ENCODE assay signal across 9 cellular contexts in genomic region chr19:49594157-49595005, GRCh38. TPM values are rescaled to one million over a fixed set of nuclear protein-coding genes. Genes with fewer than 3 reads are reported as not detected.
DNase-seq lines count a peak whose midpoint lies in the region; ATAC-seq and FAIRE-seq lines count a peak whose summit lies in the region.
"Had no signal": no experiment of that assay in that cellular context is flagged by ENCODE, and none has a peak within 500 bp of the region (broad histone marks: within the 10 kb centered on the region; RNA-seq: fewer than 3 reads in every experiment).

No MANE protein-coding gene starts in this region.

- H3K9me3 Mint-ChIP-seq in T-cell: no peaks in the 10 kb centered on the region

- H3K4me1 ChIP-seq in esophagus (ENCODE audit: control insufficient read depth in 2 of 2, insufficient read depth in 2 of 2, low read length in 1 of 2) (peaks cover 3% of the 10 kb centered on the region in 2 donors), small intestine (ENCODE audit: control insufficient read depth in 2 of 2, insufficient read depth in 1 of 2, low read depth in 1 of 2, low read length in 1 of 2) (peaks cover 0 to 8% of the 10 kb centered on the region in 2 donors)

- CTCF ChIA-PET in T-cell (lab: Charles Lee): no interaction called here

- peak overlapping the region; percentile 63 to 82 for H3K27ac ChIP-seq in esophagus (ENCODE audit: low read depth in 2 of 2, low read length in 1 of 2)
- peak overlapping the region; percentile 67 to 79 for H3K27ac ChIP-seq in small intestine (ENCODE audit: low read depth in 1 of 2, low read length in 1 of 2)

- no peaks in the 10 kb centered on the region for H3K27me3 Mint-ChIP-seq in T-cell

- peak overlapping the region; percentile 84 to 87 for H3K27ac Mint-ChIP-seq in T-cell

- POLR2A ChIA-PET in T-cell (lab: Charles Lee): interaction anchor here in 1 of 2 donors (0.6 kb wide), 1 partner anchor 56 kb away, joined by 4 read pairs; no protein-coding TSS in a partner anchor

- DNase-seq in H7 (peak; percentile 46), T-cell (no peak), small intestine (no peak), HK-2 (ENCODE audit: unreplicated experiment) (no peak), NCI-H128 (lab: John Stamatoyannopoulos, UW; ENCODE audit: unreplicated experiment) (no peak), kidney glomerular epithelial cell (lab: John Stamatoyannopoulos, UW) (no peak)
- DNase-seq in stimulated activated CD4-positive, alpha-beta T cell treated with anti-CD3 and anti-CD28 coated beads, Interleukin-2, amount 100 ng/mL, for 24 hours: no peak
- DNase-seq: activated CD4-positive, alpha-beta T cell treated with anti-CD3 and anti-CD28 coated beads, Interleukin-2, amount 50 U/mL, for 4 hours had no signal

- H3K36me3 Mint-ChIP-seq in T-cell: peaks cover 17% of the 10 kb centered on the region

- no peak for ATAC-seq in T-cell (replicated peaks in 1 of 4)

- H3K4me3 Mint-ChIP-seq in T-cell: peak overlapping the region; percentile 88 to 94 (median 91)

- peaks cover 21 to 34% (median 34%) of the 10 kb centered on the region in 3 donors for H3K4me1 Mint-ChIP-seq in T-cell

- H3K9me3 ChIP-seq in esophagus (ENCODE audit: control insufficient read depth in 2 of 2, insufficient read depth in 1 of 2, low read depth in 1 of 2, low read length in 1 of 2): no peaks in the 10 kb centered on the region
- no peaks in the 10 kb centered on the region for H3K9me3 ChIP-seq in small intestine (ENCODE audit: control insufficient read depth, low read depth)

- no peaks in the 10 kb centered on the region for H3K27me3 ChIP-seq in H7 (ENCODE audit: control insufficient read depth, insufficient read depth, low read length)
- no peaks in the 10 kb centered on the region for H3K27me3 ChIP-seq in esophagus (ENCODE audit: control insufficient read depth in 1 of 2, insufficient read depth in 2 of 2, low read length in 2 of 2)
- no peaks in the 10 kb centered on the region for H3K27me3 ChIP-seq in small intestine (ENCODE audit: control insufficient read depth in 2 of 2, insufficient read depth in 2 of 2, low read length in 2 of 2)

- 90% methylated on average over 34 to 36 of the region's 36 CpGs for WGBS in esophagus, 2 donors
- 91 to 93% (median 92%) methylated on average over 35 to 36 of the region's 36 CpGs for WGBS in small intestine, 3 donors

- peaks cover 19% of the 10 kb centered on the region for H3K36me3 ChIP-seq in H7 (replicated peaks; ENCODE audit: control insufficient read depth, insufficient read depth, low read length)
- peaks cover 0 to 29% of the 10 kb centered on the region in 2 donors for H3K36me3 ChIP-seq in esophagus (ENCODE audit: control insufficient read depth in 2 of 2, insufficient read depth in 2 of 2, low read length in 1 of 2)
- H3K36me3 ChIP-seq in small intestine (ENCODE audit: control insufficient read depth in 2 of 2, insufficient read depth in 2 of 2, low read length in 2 of 2): peaks cover 0 to 12% of the 10 kb centered on the region in 2 donors

- H3K4me3 ChIP-seq in H7 (ENCODE audit: insufficient read depth, low read depth, low read length) (no peak overlapping the region), esophagus (ENCODE audit: low read depth in 1 of 2, low read length in 2 of 2) (no peak overlapping the region), small intestine (ENCODE audit: low read depth in 1 of 2, low read length in 2 of 2) (no peak overlapping the region)

- FAIRE-seq in small intestine (lab: Jason Lieb, UNC): no peak

RNA-seq across cellular contexts. Expression of gene PRR12, which starts 3.4 kb away (rescaled TPM):
- 8.2 and 10.8 TPM in 2 replicates for total RNA-seq in H7 (2014; rRNA removed; shearing (Covaris generic))
- total RNA-seq in T-cell: 10 to 100 TPM; 50.8 to 81.7 (median 78.8) TPM
- polyA plus RNA-seq in esophagus (10 to 100 TPM in 1 of 2 donors, 1 to 10 TPM in 1; 4.8 to 11.2 TPM), small intestine (10 to 100 TPM in 1 of 3 donors, 1 to 10 TPM in 2; 2.4 to 11.4 (median 4.5) TPM)

RNA-seq across cellular contexts. Expression of gene PRRG2, which starts 13.3 kb away (rescaled TPM):
- 0.55 and 1.2 TPM in 2 replicates for total RNA-seq in H7 (2014; rRNA removed; shearing (Covaris generic))
- total RNA-seq in T-cell: 1 to 10 TPM in 3 of 5 donors, under 1 TPM in 2; 0.37 to 1.7 (median 1.2) TPM
- polyA plus RNA-seq in esophagus (10 to 100 TPM; 10.1 to 12.7 TPM), small intestine (10 to 100 TPM; 14.2 to 23.7 (median 21.3) TPM)

RNA-seq across cellular contexts. Expression of gene NOSIP, which starts 14.0 kb away (rescaled TPM):
- total RNA-seq in H7 (2014; rRNA removed; shearing (Covaris generic)): 102 and 142 TPM in 2 replicates
- 100 to 1,000 TPM; 152 to 297 (median 176) TPM for total RNA-seq in T-cell
- polyA plus RNA-seq in esophagus (10 to 100 TPM; 57.9 to 61.8 TPM), small intestine (100 to 1,000 TPM; 102 to 181 (median 167) TPM)

RNA-seq across cellular contexts. Expression of gene RRAS, which starts 45.6 kb away (rescaled TPM):
- 13.3 and 20.1 TPM in 2 replicates for total RNA-seq in H7 (2014; rRNA removed; shearing (Covaris generic))
- 10 to 100 TPM in 3 of 5 donors, 1 to 10 TPM in 2; 8.5 to 15.4 (median 13.0) TPM for total RNA-seq in T-cell
- 10 to 100 TPM; 45.1 to 46.0 TPM for polyA plus RNA-seq in esophagus
- polyA plus RNA-seq in small intestine: 100 to 1,000 TPM in 2 of 3 donors, 10 to 100 TPM in 1; 66.4 to 105 (median 105) TPM

RNA-seq across cellular contexts. Expression of gene SCAF1, which starts 47.6 kb away (rescaled TPM):
- total RNA-seq in H7 (2014; rRNA removed; shearing (Covaris generic)): 32.9 and 37.0 TPM in 2 replicates
- total RNA-seq in T-cell: 10 to 100 TPM; 40.0 to 81.9 (median 75.4) TPM
- polyA plus RNA-seq in esophagus (10 to 100 TPM; 16.9 to 26.7 TPM), small intestine (10 to 100 TPM; 10.5 to 21.4 (median 18.1) TPM)
